Comparison of ENCODE assay signal across 13 cellular contexts in genomic region chr2:128513416-128514283, GRCh38.
DNase-seq lines count a peak whose midpoint lies in the region; ATAC-seq and TF ChIP-seq lines count a peak whose summit lies in the region.
"Had no signal": no experiment of that assay in that cellular context is flagged by ENCODE, and none has a peak within 500 bp of the region (broad histone marks: within the 10 kb centered on the region; RNA-seq: fewer than 3 reads in every experiment).

No MANE protein-coding gene starts in this region.

- H3K36me3 ChIP-seq in stomach (no peaks in the 10 kb centered on the region), vagina (no peaks in the 10 kb centered on the region)
- H3K36me3 ChIP-seq: uterus had no signal

- TF ChIP-seq EP300 in stomach (IDR thresholded peaks at IDR 0.05) = no peak

- ATAC-seq in natural killer cell (peak in 2 of 3 donors; percentile 24 to 41), HG03457 (IDR thresholded peaks at IDR 0.05; ENCODE audit: unreplicated experiment) (peak; percentile 63), omental fat pad (ENCODE audit: low FRiP score) (no peak)
- ATAC-seq in natural killer cell treated with Interleukin-12 subunit alpha and Interleukin-12 subunit beta and Interleukin-15 and Interleukin-18, amount 100 ng/mL, for 72 hours = no peak
- ATAC-seq: SK-N-SH treated with all-trans-retinoic acid at 6 μM for 48 hours had no signal

- H3K4me1 ChIP-seq in stomach (no peaks in the 10 kb centered on the region), vagina (no peaks in the 10 kb centered on the region)
- H3K4me1 ChIP-seq: uterus had no signal

- H3K4me1 Mint-ChIP-seq in natural killer cell = peaks cover 0 to 10% of the 10 kb centered on the region in 2 donors
- peaks cover 0 to 9% of the 10 kb centered on the region in 2 donors for H3K4me1 Mint-ChIP-seq in natural killer cell treated with Interleukin-12 subunit alpha and Interleukin-12 subunit beta and Interleukin-15 and Interleukin-18, amount 100 ng/mL, for 72 hours (ENCODE audit: low read depth in 2 of 2)

- H3K27ac ChIP-seq in stomach (no peak overlapping the region), vagina (no peak overlapping the region)
- H3K27ac ChIP-seq: KMS-11, uterus had no signal

- H3K27me3 ChIP-seq in stomach = no peaks in the 10 kb centered on the region
- H3K27me3 ChIP-seq in vagina = no peaks in the 10 kb centered on the region
- H3K27me3 ChIP-seq: uterus had no signal

- no peak overlapping the region for H3K27ac Mint-ChIP-seq in natural killer cell
- no peak overlapping the region for H3K27ac Mint-ChIP-seq in natural killer cell treated with Interleukin-12 subunit alpha and Interleukin-12 subunit beta and Interleukin-15 and Interleukin-18, amount 100 ng/mL, for 72 hours

- no peak for TF ChIP-seq CTCF in natural killer cell (IDR thresholded peaks at IDR 0.05)
- no peak for TF ChIP-seq CTCF in stomach (IDR thresholded peaks at IDR 0.05)
- no peak for TF ChIP-seq CTCF in omental fat pad (IDR thresholded peaks at IDR 0.05)
- TF ChIP-seq CTCF in vagina (IDR thresholded peaks at IDR 0.05) = no peak

- intact Hi-C loops in natural killer cell (cut with micrococcal nuclease) = no loop called here
- intact Hi-C loops in stomach (cut with DNase I; ENCODE audit: low total_unique reads) = no loop called here
- intact Hi-C loops in vagina (cut with DNase I) = no loop called here

- H3K4me3 ChIP-seq in stomach = no peak overlapping the region
- no peak overlapping the region for H3K4me3 ChIP-seq in vagina
- H3K4me3 ChIP-seq: uterus had no signal

- H3K9me3 ChIP-seq in stomach (no peaks in the 10 kb centered on the region), vagina (no peaks in the 10 kb centered on the region)
- H3K9me3 ChIP-seq: uterus had no signal

- no peaks in the 10 kb centered on the region for H3K27me3 Mint-ChIP-seq in natural killer cell (ENCODE audit: low read depth in 2 of 2)
- no peaks in the 10 kb centered on the region for H3K27me3 Mint-ChIP-seq in natural killer cell treated with Interleukin-12 subunit alpha and Interleukin-12 subunit beta and Interleukin-15 and Interleukin-18, amount 100 ng/mL, for 72 hours

- H3K9me3 Mint-ChIP-seq in natural killer cell = no peaks in the 10 kb centered on the region
- no peaks in the 10 kb centered on the region for H3K9me3 Mint-ChIP-seq in natural killer cell treated with Interleukin-12 subunit alpha and Interleukin-12 subunit beta and Interleukin-15 and Interleukin-18, amount 100 ng/mL, for 72 hours

- DNase-seq in natural killer cell (no peak), germinal center (ENCODE audit: low spot score) (peak; percentile 53), dermis blood vessel endothelial cell (no peak), stomach (no peak), omental fat pad (ENCODE audit: low spot score) (no peak), vagina (ENCODE audit: extremely low spot score in 2 of 2) (no peak)
- no peak for DNase-seq in natural killer cell treated with Interleukin-12 subunit alpha and Interleukin-12 subunit beta and Interleukin-15 and Interleukin-18, amount 100 ng/mL, for 72 hours (ENCODE audit: low spot score)
- DNase-seq: activated gamma-delta T cell; stimulated activated CD4-positive, alpha-beta T cell treated with anti-CD3 and anti-CD28 coated beads, Interleukin-1b, Interleukin-23, amount 100 ng/mL, for 48 hours; uterus had no signal

- TF ChIP-seq POLR2A in stomach (IDR thresholded peaks at IDR 0.05) (no peak), vagina (IDR thresholded peaks at IDR 0.05) (no peak)

- 74 to 88% (median 85%) methylated on average over 12 of the region's 12 CpGs for WGBS in stomach, 5 donors

- no peak overlapping the region for H3K4me3 Mint-ChIP-seq in natural killer cell
- no peak overlapping the region for H3K4me3 Mint-ChIP-seq in natural killer cell treated with Interleukin-12 subunit alpha and Interleukin-12 subunit beta and Interleukin-15 and Interleukin-18, amount 100 ng/mL, for 72 hours

- no peaks in the 10 kb centered on the region for H3K36me3 Mint-ChIP-seq in natural killer cell
- H3K36me3 Mint-ChIP-seq in natural killer cell treated with Interleukin-12 subunit alpha and Interleukin-12 subunit beta and Interleukin-15 and Interleukin-18, amount 100 ng/mL, for 72 hours = no peaks in the 10 kb centered on the region

Comparison
In these comparisons a context has a peak if more than half of its experiments do, and no peak if none do; other contexts are left out.
1. ATAC-seq: peak in natural killer cell (2 of 3) and HG03457 (single experiment); none in natural killer cell treated with Interleukin-12 subunit alpha and Interleukin-12 subunit beta and Interleukin-15 and Interleukin-18, amount 100 ng/mL, for 72 hours (0 of 2) and omental fat pad (single experiment).